Comparison of ENCODE assay signal across 16 cellular contexts in the genomic region with DNA sequence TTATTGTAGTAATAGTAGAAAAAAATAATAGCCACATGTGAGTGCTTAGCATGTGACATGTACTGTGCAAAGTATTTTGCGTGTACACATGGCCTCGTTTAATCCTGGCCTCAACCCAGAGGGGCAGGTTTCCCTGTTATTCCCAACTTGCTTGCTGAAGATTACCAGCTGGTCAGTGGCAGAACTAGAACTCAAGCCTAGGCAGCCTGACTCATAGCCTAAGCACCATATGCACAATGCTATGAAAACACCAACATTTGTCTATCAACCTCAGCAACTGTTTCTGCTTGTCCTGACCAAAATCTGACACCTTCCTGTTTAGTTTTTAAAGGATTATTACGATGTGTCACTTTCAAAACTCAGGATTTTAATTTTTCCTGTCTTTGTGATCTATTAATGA.
"Had no signal": no experiment of that assay in that cellular context is flagged by ENCODE, and none has a peak within 500 bp of the region (broad histone marks: within the 10 kb centered on the region; RNA-seq: fewer than 3 reads in every experiment).

No MANE protein-coding gene starts in this region.

- FAIRE-seq: kidney had no signal

- H3K27ac Mint-ChIP-seq: activated CD8-positive, alpha-beta T cell treated with anti-CD3 and anti-CD28 coated beads for 36 hours; activated naive CD4-positive, alpha-beta T cell treated with anti-CD3 and anti-CD28 coated beads, Interleukin-2, amount 50 U/mL, for 24 hours; natural killer cell; stimulated activated memory B cell treated with anti-CD40 and anti-IgM and Interleukin-4, amounts not matched to agents 10 μg/mL and 1 μg/mL and 100 μg/mL, for 72 hours had no signal

- H3K4me3 ChIP-seq: left lung, transverse colon had no signal

- H3K36me3 Mint-ChIP-seq: natural killer cell had no signal

- H3K27ac ChIP-seq: left lung, neutrophil, transverse colon had no signal

- H3K4me3 Mint-ChIP-seq: activated CD8-positive, alpha-beta T cell treated with anti-CD3 and anti-CD28 coated beads for 36 hours; activated naive CD4-positive, alpha-beta T cell treated with anti-CD3 and anti-CD28 coated beads, Interleukin-2, amount 50 U/mL, for 24 hours; activated T-cell treated with anti-CD3 and anti-CD28 coated beads, Interleukin-2, amount 50 U/mL, for 4 hours; effector memory CD8-positive, alpha-beta T cell; natural killer cell; stimulated activated memory B cell treated with anti-CD40 and anti-IgM and Interleukin-4, amounts not matched to agents 10 μg/mL and 1 μg/mL and 100 μg/mL, for 72 hours had no signal

- H3K4me1 ChIP-seq: left lung, transverse colon had no signal

- H3K27me3 ChIP-seq: left lung, neutrophil, transverse colon had no signal

- ATAC-seq: activated CD8-positive, alpha-beta T cell treated with anti-CD3 and anti-CD28 coated beads for 36 hours; activated T-cell treated with anti-CD3 and anti-CD28 coated beads, Interleukin-2, amount 50 U/mL, for 4 hours; effector memory CD8-positive, alpha-beta T cell; left lung; natural killer cell; stimulated activated memory B cell treated with anti-CD40 and anti-IgM and Interleukin-4, amounts not matched to agents 10 μg/mL and 1 μg/mL and 100 μg/mL, for 72 hours had no signal

- H3K9me3 Mint-ChIP-seq: activated CD8-positive, alpha-beta T cell treated with anti-CD3 and anti-CD28 coated beads for 36 hours; activated naive CD4-positive, alpha-beta T cell treated with anti-CD3 and anti-CD28 coated beads, Interleukin-2, amount 50 U/mL, for 24 hours; effector memory CD8-positive, alpha-beta T cell; natural killer cell; stimulated activated memory B cell treated with anti-CD40 and anti-IgM and Interleukin-4, amounts not matched to agents 10 μg/mL and 1 μg/mL and 100 μg/mL, for 72 hours had no signal

- H3K36me3 ChIP-seq: left lung, neutrophil, transverse colon had no signal

- DNase-seq: activated CD4-positive, alpha-beta T cell treated with anti-CD3 and anti-CD28 coated beads for 4 hours; activated CD8-positive, alpha-beta T cell treated with anti-CD3 and anti-CD28 coated beads for 36 hours; activated effector memory CD4-positive, alpha-beta T cell treated with Interleukin-2 at 50 U/mL for 16 hours; activated T-cell treated with anti-CD3 and anti-CD28 coated beads, Interleukin-2, amount 50 U/mL, for 4 hours; cortex of kidney; effector memory CD8-positive, alpha-beta T cell; kidney; left lung; mesenchymal stem cell; natural killer cell; stimulated activated CD4-positive, alpha-beta T cell treated with anti-CD3 and anti-CD28 coated beads, Interleukin-2, amount 100 ng/mL, for 48 hours; T-helper 2 cell; transverse colon had no signal

- H3K27me3 Mint-ChIP-seq: activated CD8-positive, alpha-beta T cell treated with anti-CD3 and anti-CD28 coated beads for 36 hours; activated naive CD4-positive, alpha-beta T cell treated with anti-CD3 and anti-CD28 coated beads, Interleukin-2, amount 50 U/mL, for 24 hours; effector memory CD8-positive, alpha-beta T cell; stimulated activated memory B cell treated with anti-CD40 and anti-IgM and Interleukin-4, amounts not matched to agents 10 μg/mL and 1 μg/mL and 100 μg/mL, for 72 hours had no signal

- H3K9me3 ChIP-seq: left lung, neutrophil, transverse colon had no signal
